19 cellular contexts compared by ENCODE assay signal in genomic region chr4:140805293-140805692, GRCh38. TPM values are rescaled to one million over a fixed set of nuclear protein-coding genes. Genes with fewer than 3 reads are reported as not detected.
DNase-seq lines count a peak whose midpoint lies in the region; ATAC-seq, FAIRE-seq and TF ChIP-seq lines count a peak whose summit lies in the region.
"Had no signal": no experiment of that assay in that cellular context is flagged by ENCODE, and none has a peak within 500 bp of the region (broad histone marks: within the 10 kb centered on the region; RNA-seq: fewer than 3 reads in every experiment).

No MANE protein-coding gene starts in this region.

- H3K27me3 Mint-ChIP-seq in memory B cell (no peaks in the 10 kb centered on the region), T-cell (peaks cover 15 to 33% of the 10 kb centered on the region in 2 donors), GM23338 (ENCODE audit: insufficient read depth, low read depth, poor library complexity) (no peaks in the 10 kb centered on the region)

- H3K4me2 ChIP-seq in A549 (no peak overlapping the region), DOHH2 (ENCODE audit: low read length) (peak overlapping the region; percentile 29), OCI-LY7 (ENCODE audit: low read length) (no peak overlapping the region), GM23338 (no peak overlapping the region)

- H3K9me3 Mint-ChIP-seq in memory B cell (peaks cover 5% of the 10 kb centered on the region), T-cell (peaks cover 0 to 7% (median 0%) of the 10 kb centered on the region in 3 donors), GM23338 (no peaks in the 10 kb centered on the region; the same call in 2 of the 3 replicates)
- H3K9me3 Mint-ChIP-seq: CD8-positive, alpha-beta T cell had no signal

- H3K27ac Mint-ChIP-seq in memory B cell (peak overlapping the region; percentile 75), T-cell (no peak overlapping the region), GM23338 (no peak overlapping the region)
- H3K27ac Mint-ChIP-seq: CD8-positive, alpha-beta T cell had no signal

- peak overlapping the region; percentile 6 for H3K4me3 Mint-ChIP-seq in memory B cell
- H3K4me3 Mint-ChIP-seq in T-cell = no peak overlapping the region
- H3K4me3 Mint-ChIP-seq in GM23338 = no peak overlapping the region
- H3K4me3 Mint-ChIP-seq: CD8-positive, alpha-beta T cell had no signal

- H3K27me3 ChIP-seq in DOHH2 (ENCODE audit: control insufficient read depth, low read length) (no peaks in the 10 kb centered on the region), GM23338 (ENCODE audit: insufficient read depth) (no peaks in the 10 kb centered on the region)

- ATAC-seq in A549 (no peak), memory B cell (ENCODE audit: low read depth) (no peak), T-cell (replicated peaks in 1 of 4) (no peak), HG02763 (IDR thresholded peaks at IDR 0.05; ENCODE audit: unreplicated experiment) (no peak), GM23338 (no peak)
- ATAC-seq: CD8-positive, alpha-beta T cell; HCT116 had no signal

- TF ChIP-seq EP300 in A549 (IDR thresholded peaks at IDR 0.05) = no peak

- intact Hi-C loops in OCI-LY7 (cut with micrococcal nuclease; ENCODE audit: unreplicated experiment) = loop anchor here (5.0 kb wide), 3 partner anchors 48 to 1248 kb away; partner anchors contain the start of genes SETD7 and TBC1D9

- DNase-seq in A549 (ENCODE audit: low read depth in 1 of 2, low spot score in 1 of 2) (no peak), OCI-LY7 (ENCODE audit: low spot score) (no peak), memory B cell (ENCODE audit: low spot score in 2 of 2) (no peak), T-cell (no peak), GM23338 (ENCODE audit: low spot score) (no peak)
- no peak for DNase-seq in activated T-cell treated with anti-CD3 and anti-CD28 coated beads, Interleukin-2, amount 50 U/mL, for 1 hour
- DNase-seq: 8988T; ACHN; CD8-positive, alpha-beta T cell; COR-L47; DMS153; DMS79 treated with DMSO at 0.1 percent for 48 hours; GDM1 had no signal

- no peak for FAIRE-seq in A549 (lab: Jason Lieb, UNC)
- FAIRE-seq: D721Med, H54 had no signal

- H3K4me1 Mint-ChIP-seq in memory B cell (peaks cover 51% of the 10 kb centered on the region), T-cell (peaks cover 0 to 2% (median 0%) of the 10 kb centered on the region in 3 donors), GM23338 (peaks cover 5% of the 10 kb centered on the region)

- TF ChIP-seq CTCF in A549 (IDR thresholded peaks at IDR 0.05) = no peak
- no peak for TF ChIP-seq CTCF in DOHH2 (IDR thresholded peaks at IDR 0.05; ENCODE audit: low read depth, low read length, poor library complexity, severe bottlenecking)
- no peak for TF ChIP-seq CTCF in OCI-LY7 (conservative IDR thresholded peaks at IDR 0.05; ENCODE audit: low read length)
- no peak for TF ChIP-seq CTCF in GM23338 (conservative IDR thresholded peaks at IDR 0.05; ENCODE audit: low read depth in 2 of 2)

- H3K4me1 ChIP-seq in A549 = no peaks in the 10 kb centered on the region
- peaks cover 97% of the 10 kb centered on the region for H3K4me1 ChIP-seq in DOHH2 (ENCODE audit: control insufficient read depth, low read length)
- peaks cover 96% of the 10 kb centered on the region for H3K4me1 ChIP-seq in OCI-LY7 (ENCODE audit: insufficient read depth, low read length, poor library complexity, severe bottlenecking)
- no peaks in the 10 kb centered on the region for H3K4me1 ChIP-seq in GM23338 (ENCODE audit: insufficient read depth)

- H3K9me3 ChIP-seq in A549 (no peaks in the 10 kb centered on the region), DOHH2 (ENCODE audit: control insufficient read depth, insufficient read depth, low read length) (peaks cover 2% of the 10 kb centered on the region; the same call in 1 of the 2 replicates), OCI-LY7 (ENCODE audit: low read length) (peaks cover 12% of the 10 kb centered on the region)

- TF ChIP-seq RAD21 in A549 (conservative IDR thresholded peaks at IDR 0.05 in 1 of 2, IDR thresholded peaks at IDR 0.05 in 1 of 2) = no peak

- H3K36me3 ChIP-seq in DOHH2 (ENCODE audit: control insufficient read depth, low read length) (0 out of 2 replicates have a peak, but pooled peaks cover 3% of the 10 kb centered on the region), OCI-LY7 (ENCODE audit: insufficient read depth, low read length) (peaks cover 9% of the 10 kb centered on the region; the same call in 1 of the 2 replicates), GM23338 (ENCODE audit: insufficient read depth) (no peaks in the 10 kb centered on the region)

- CTCF ChIA-PET in A549 (lab: Yijun Ruan, JAX) = no interaction called here
- CTCF ChIA-PET in OCI-LY7 (lab: Charles Lee; ENCODE audit: unreplicated experiment) = interaction anchor here (2.0 kb wide), 1 partner anchor 15 kb away, joined by 6 read pairs; no protein-coding TSS in a partner anchor
- CTCF ChIA-PET in T-cell (lab: Charles Lee) = no interaction called here

- BruUV-seq in OCI-LY7 (replicated peaks; lab: Mats Ljungman, UMichigan) = no TSS peak

- no peak overlapping the region for H3K4me3 ChIP-seq in A549
- H3K4me3 ChIP-seq in DOHH2 (ENCODE audit: low read length) = no peak overlapping the region
- no peak overlapping the region for H3K4me3 ChIP-seq in OCI-LY7 (ENCODE audit: low read depth, low read length, poor library complexity, severe bottlenecking)
- H3K4me3 ChIP-seq in GM23338 = no peak overlapping the region

- POLR2A ChIA-PET in A549 (lab: Yijun Ruan, JAX) = no interaction called here
- POLR2A ChIA-PET in OCI-LY7 (lab: Charles Lee) = interaction anchor here (0.6 to 2.2 kb wide), 6 partner anchors 8 to 760 kb away, joined by 3 to 9 read pairs (median 3); no protein-coding TSS in a partner anchor
- POLR2A ChIA-PET in T-cell (lab: Charles Lee) = no interaction called here

- no peak overlapping the region for H3K27ac ChIP-seq in A549
- H3K27ac ChIP-seq in DOHH2 (ENCODE audit: low read depth, low read length) = no peak overlapping the region
- H3K27ac ChIP-seq in OCI-LY7 (ENCODE audit: low read depth, low read length, poor library complexity, severe bottlenecking) = peak overlapping the region; percentile 9
- no peak overlapping the region for H3K27ac ChIP-seq in GM23338 (ENCODE audit: low read depth)
- H3K27ac ChIP-seq: C4-2B had no signal

- H2AFZ ChIP-seq in OCI-LY7 (ENCODE audit: low read length) (no peak overlapping the region), GM23338 (no peak overlapping the region)

- H3K79me2 ChIP-seq in DOHH2 (ENCODE audit: control insufficient read depth, low read length) (no peaks in the 10 kb centered on the region), OCI-LY7 (ENCODE audit: insufficient read depth, low read depth, low read length) (no peaks in the 10 kb centered on the region), GM23338 (replicated peaks; ENCODE audit: insufficient read depth) (no peaks in the 10 kb centered on the region)

- no peak for TF ChIP-seq POLR2A in A549 (IDR thresholded peaks at IDR 0.05; ENCODE audit: low read length)

- no peaks in the 10 kb centered on the region for H3K9me2 ChIP-seq in DOHH2 (replicated peaks; ENCODE audit: control insufficient read depth, low read length)
- H3K9me2 ChIP-seq in OCI-LY7 (ENCODE audit: insufficient read depth, low read length) = no peaks in the 10 kb centered on the region
- H3K9me2 ChIP-seq in GM23338 (ENCODE audit: insufficient read depth) = peaks cover 3% of the 10 kb centered on the region; the same call in 1 of the 2 replicates

- H3K36me3 Mint-ChIP-seq in memory B cell = peaks cover 11% of the 10 kb centered on the region
- H3K36me3 Mint-ChIP-seq in T-cell = no peaks in the 10 kb centered on the region
- H3K36me3 Mint-ChIP-seq in GM23338 (ENCODE audit: low read depth) = no peaks in the 10 kb centered on the region
- H3K36me3 Mint-ChIP-seq: CD8-positive, alpha-beta T cell had no signal

- H3F3A ChIP-seq in DOHH2 (ENCODE audit: control insufficient read depth, insufficient read depth) = peaks cover 30% of the 10 kb centered on the region
- H3F3A ChIP-seq in GM23338 (replicated peaks; ENCODE audit: low read depth) = no peaks in the 10 kb centered on the region

- no peaks in the 10 kb centered on the region for H4K20me1 ChIP-seq in DOHH2 (ENCODE audit: control insufficient read depth, insufficient read depth, low read depth, low read length)
- no peaks in the 10 kb centered on the region for H4K20me1 ChIP-seq in OCI-LY7 (ENCODE audit: insufficient read depth, low read length)
- H4K20me1 ChIP-seq in GM23338 (replicated peaks; ENCODE audit: insufficient read depth) = no peaks in the 10 kb centered on the region; the same call in 1 of the 2 replicates

TF ChIP-seq in A549, 52 proteins besides CTCF, POLR2A, EP300 and RAD21:
- no peak for TF ChIP-seq EHF (CRISPR knock-in tag; IDR thresholded peaks at IDR 0.05)
- TF ChIP-seq MAFK (IDR thresholded peaks at IDR 0.05; ENCODE audit: partially characterized antibody) = peak; percentile 52

TF ChIP-seq in GM23338, 12 proteins besides CTCF, POLR2A, EP300 and RAD21:
- TF ChIP-seq EZH2phosphoT487 (IDR thresholded peaks at IDR 0.05; ENCODE audit: unreplicated experiment) (no peak), ETS1 (IDR thresholded peaks at IDR 0.05) (no peak)

RNA-seq across cellular contexts. Expression of gene TBC1D9, which starts 49.1 kb away (rescaled TPM):
- polyA plus RNA-seq in A549 (2011; rRNA removed) = 11.8 and 12.2 TPM in 2 replicates
- 3.3 and 3.9 TPM in 2 replicates for polyA plus RNA-seq in A549 (2012; cell fraction: cytosol; rRNA removed)
- polyA plus RNA-seq in A549 (2012; cell fraction: nucleus; rRNA removed) = 3.1 and 3.4 TPM in 2 replicates
- polyA plus RNA-seq in A549 (2017; fragmentation: RNase III; extraction: RNeasy Plus Mini Kit Qiagen cat#74134 plus additional on column Dnase treatment) = 5.0 to 5.6 TPM (median 5.4 TPM) in 3 replicates
- 19.6 and 20.0 TPM in 2 replicates for polyA minus RNA-seq in A549 (2011; rRNA and poly(A)+ RNA removed)
- 1.0 and 1.6 TPM in 2 replicates for total RNA-seq in OCI-LY7 (2014; rRNA removed; shearing (Covaris generic))
- total RNA-seq in OCI-LY7 (2022) = 10.4 and 13.0 TPM in 2 replicates
- 1 to 10 TPM in 3 of 5 donors, under 1 TPM in 2; 0.56 to 4.2 (median 1.2) TPM for total RNA-seq in T-cell
- total RNA-seq in GM23338 (2014; rRNA removed; shearing (Covaris generic)) = 0.56 and 0.66 TPM in 2 replicates
- polyA plus RNA-seq in GM23338 (2016; fragmentation: Nextera tagmentation; extraction: Ambion mirVana) = 0.03 and 0.19 TPM in 2 replicates
